Comparison of ENCODE assay signal across 20 cellular contexts in genomic region chr17:3412216-3412615, GRCh38. TPM values are rescaled to one million over a fixed set of nuclear protein-coding genes. Genes with fewer than 3 reads are reported as not detected.
"Had no signal": no experiment of that assay in that cellular context is flagged by ENCODE, and none has a peak within 500 bp of the region (broad histone marks: within the 10 kb centered on the region; RNA-seq: fewer than 3 reads in every experiment).

No MANE protein-coding gene starts in this region.

RNA-seq across cellular contexts. Expression of gene OR3A3, which starts 1.0 kb away (rescaled TPM):
- total RNA-seq: activated naive CD4-positive, alpha-beta T cell treated with anti-CD3 and anti-CD28 coated beads for 36 hours; activated naive CD4-positive, alpha-beta T cell treated with anti-CD3 and anti-CD28 coated beads, Interleukin-2, amount 50 U/mL, for 72 hours; activated naive CD8-positive, alpha-beta T cell treated with anti-CD3 and anti-CD28 coated beads for 36 hours; activated naive CD8-positive, alpha-beta T cell treated with anti-CD3 and anti-CD28 coated beads, Interleukin-2, amount 10 ng/mL, durations not matched to agents 7 days and 5 days; activated T-cell treated with anti-CD3 and anti-CD28 coated beads, Interleukin-2, amount 50 U/mL, for 4 hours; activated T-cell treated with anti-CD3 and anti-CD28 coated beads, Interleukin-2, amount 50 U/mL, for 72 hours; activated T-helper 1 cell treated with anti-CD3 and anti-CD28 coated beads, Interleukin-12 subunit alpha, Interleukin-12 subunit beta, Interleukin-2, Interleukin-4 antibody, amounts not matched to agents 30 ng/mL and 10 ng/mL and 1 ng/mL, durations not matched to agents 14 hours and 24 hours and 36 hours; activated T-helper 17 cell treated with anti-CD3 and anti-CD28 coated beads, Interleukin-2, amount 50 U/mL, for 72 hours; activated T-helper 2 cell treated with anti-CD3 and anti-CD28 coated beads, Interferon-gamma antibody, Interleukin-2, Interleukin-4, amounts not matched to agents 10 μg/mL and 5 μg/mL and 100 μg/mL, durations not matched to agents 14 hours and 24 hours and 36 hours; adrenal gland; aorta; ascending aorta; astrocyte; body of pancreas; breast epithelium; cardiac muscle cell; cardiac septum; cerebellum; chondrocyte had no signal
- polyA plus RNA-seq: adipose tissue, adrenal gland, aorta, cardiac muscle cell had no signal

RNA-seq across cellular contexts. Expression of gene OR1E1, which starts 14.0 kb away (rescaled TPM):
- total RNA-seq: activated naive CD4-positive, alpha-beta T cell treated with anti-CD3 and anti-CD28 coated beads for 36 hours; activated naive CD4-positive, alpha-beta T cell treated with anti-CD3 and anti-CD28 coated beads, Interleukin-2, amount 50 U/mL, for 72 hours; activated naive CD8-positive, alpha-beta T cell treated with anti-CD3 and anti-CD28 coated beads for 36 hours; activated naive CD8-positive, alpha-beta T cell treated with anti-CD3 and anti-CD28 coated beads, Interleukin-2, amount 10 ng/mL, durations not matched to agents 7 days and 5 days; activated T-cell treated with anti-CD3 and anti-CD28 coated beads, Interleukin-2, amount 50 U/mL, for 4 hours; activated T-cell treated with anti-CD3 and anti-CD28 coated beads, Interleukin-2, amount 50 U/mL, for 72 hours; activated T-helper 1 cell treated with anti-CD3 and anti-CD28 coated beads, Interleukin-12 subunit alpha, Interleukin-12 subunit beta, Interleukin-2, Interleukin-4 antibody, amounts not matched to agents 30 ng/mL and 10 ng/mL and 1 ng/mL, durations not matched to agents 14 hours and 24 hours and 36 hours; activated T-helper 17 cell treated with anti-CD3 and anti-CD28 coated beads, Interleukin-2, amount 50 U/mL, for 72 hours; activated T-helper 2 cell treated with anti-CD3 and anti-CD28 coated beads, Interferon-gamma antibody, Interleukin-2, Interleukin-4, amounts not matched to agents 10 μg/mL and 5 μg/mL and 100 μg/mL, durations not matched to agents 14 hours and 24 hours and 36 hours; adrenal gland; aorta; ascending aorta; astrocyte; body of pancreas; breast epithelium; cardiac muscle cell; cardiac septum; cerebellum; chondrocyte had no signal
- polyA plus RNA-seq: adrenal gland, aorta, cardiac muscle cell had no signal

RNA-seq across cellular contexts. Expression of gene OR1E2, which starts 21.4 kb away (rescaled TPM):
- total RNA-seq: activated naive CD4-positive, alpha-beta T cell treated with anti-CD3 and anti-CD28 coated beads for 36 hours; activated naive CD4-positive, alpha-beta T cell treated with anti-CD3 and anti-CD28 coated beads, Interleukin-2, amount 50 U/mL, for 72 hours; activated naive CD8-positive, alpha-beta T cell treated with anti-CD3 and anti-CD28 coated beads for 36 hours; activated naive CD8-positive, alpha-beta T cell treated with anti-CD3 and anti-CD28 coated beads, Interleukin-2, amount 10 ng/mL, durations not matched to agents 7 days and 5 days; activated T-cell treated with anti-CD3 and anti-CD28 coated beads, Interleukin-2, amount 50 U/mL, for 4 hours; activated T-cell treated with anti-CD3 and anti-CD28 coated beads, Interleukin-2, amount 50 U/mL, for 72 hours; activated T-helper 1 cell treated with anti-CD3 and anti-CD28 coated beads, Interleukin-12 subunit alpha, Interleukin-12 subunit beta, Interleukin-2, Interleukin-4 antibody, amounts not matched to agents 30 ng/mL and 10 ng/mL and 1 ng/mL, durations not matched to agents 14 hours and 24 hours and 36 hours; activated T-helper 17 cell treated with anti-CD3 and anti-CD28 coated beads, Interleukin-2, amount 50 U/mL, for 72 hours; activated T-helper 2 cell treated with anti-CD3 and anti-CD28 coated beads, Interferon-gamma antibody, Interleukin-2, Interleukin-4, amounts not matched to agents 10 μg/mL and 5 μg/mL and 100 μg/mL, durations not matched to agents 14 hours and 24 hours and 36 hours; adrenal gland; aorta; ascending aorta; astrocyte; body of pancreas; breast epithelium; cardiac muscle cell; cardiac septum; cerebellum; chondrocyte had no signal
- polyA plus RNA-seq: adrenal gland, aorta, cardiac muscle cell had no signal

RNA-seq across cellular contexts. Expression of gene OR3A2, which starts 26.1 kb away (rescaled TPM):
- total RNA-seq: aorta, ascending aorta, astrocyte, body of pancreas, breast epithelium, cardiac muscle cell, cardiac septum, chondrocyte had no signal
- polyA plus RNA-seq: cardiac muscle cell had no signal

RNA-seq across cellular contexts. Expression of gene SPATA22, which starts 59.4 kb away (rescaled TPM):
- total RNA-seq: activated naive CD4-positive, alpha-beta T cell treated with anti-CD3 and anti-CD28 coated beads for 36 hours; activated naive CD4-positive, alpha-beta T cell treated with anti-CD3 and anti-CD28 coated beads, Interleukin-2, amount 50 U/mL, for 72 hours; activated T-cell treated with anti-CD3 and anti-CD28 coated beads, Interleukin-2, amount 50 U/mL, for 4 hours; activated T-helper 1 cell treated with anti-CD3 and anti-CD28 coated beads, Interleukin-12 subunit alpha, Interleukin-12 subunit beta, Interleukin-2, Interleukin-4 antibody, amounts not matched to agents 30 ng/mL and 10 ng/mL and 1 ng/mL, durations not matched to agents 14 hours and 24 hours and 36 hours; activated T-helper 17 cell treated with anti-CD3 and anti-CD28 coated beads, Interleukin-2, amount 50 U/mL, for 72 hours; activated T-helper 2 cell treated with anti-CD3 and anti-CD28 coated beads, Interferon-gamma antibody, Interleukin-2, Interleukin-4, amounts not matched to agents 10 μg/mL and 5 μg/mL and 100 μg/mL, durations not matched to agents 14 hours and 24 hours and 36 hours; ascending aorta; astrocyte; body of pancreas; cardiac muscle cell; cardiac septum; chondrocyte had no signal
- polyA plus RNA-seq: cardiac muscle cell had no signal
